In the genomic region with DNA sequence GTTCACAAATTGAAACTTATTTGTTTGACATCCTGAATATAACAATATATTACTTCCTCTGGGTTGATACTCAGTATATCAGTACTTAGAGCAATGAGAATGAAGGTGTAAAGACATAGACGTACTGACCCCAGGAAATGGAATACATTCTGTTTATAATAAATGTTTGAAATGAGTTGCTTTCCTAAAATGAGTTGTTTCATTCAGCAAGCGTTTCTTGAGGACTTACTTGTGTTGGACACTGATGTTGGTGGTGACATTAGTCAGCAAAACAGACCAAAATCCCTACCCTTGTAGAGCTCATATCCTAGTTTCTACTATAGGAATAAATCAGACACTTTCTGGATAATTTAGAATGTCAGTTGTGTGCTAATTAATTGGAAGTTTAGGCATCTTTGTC, we compare ENCODE assay signal across 7 cellular contexts.
"Had no signal": no experiment of that assay in that cellular context is flagged by ENCODE, and none has a peak within 500 bp of the region (broad histone marks: within the 10 kb centered on the region; RNA-seq: fewer than 3 reads in every experiment).

No MANE protein-coding gene starts in this region.

- H3K4me2 ChIP-seq: KMS-11 had no signal

- H3K9ac ChIP-seq: KMS-11 had no signal

- DNase-seq: IMR-90, KBM-7, KG1 had no signal

- FAIRE-seq: HepG2, HTR-8/SVneo had no signal

- ATAC-seq: HepG2 had no signal

- H3K27ac ChIP-seq: HL-60, KMS-11 had no signal
